Comparison of ENCODE assay signal across 1 cellular context in the genomic region with DNA sequence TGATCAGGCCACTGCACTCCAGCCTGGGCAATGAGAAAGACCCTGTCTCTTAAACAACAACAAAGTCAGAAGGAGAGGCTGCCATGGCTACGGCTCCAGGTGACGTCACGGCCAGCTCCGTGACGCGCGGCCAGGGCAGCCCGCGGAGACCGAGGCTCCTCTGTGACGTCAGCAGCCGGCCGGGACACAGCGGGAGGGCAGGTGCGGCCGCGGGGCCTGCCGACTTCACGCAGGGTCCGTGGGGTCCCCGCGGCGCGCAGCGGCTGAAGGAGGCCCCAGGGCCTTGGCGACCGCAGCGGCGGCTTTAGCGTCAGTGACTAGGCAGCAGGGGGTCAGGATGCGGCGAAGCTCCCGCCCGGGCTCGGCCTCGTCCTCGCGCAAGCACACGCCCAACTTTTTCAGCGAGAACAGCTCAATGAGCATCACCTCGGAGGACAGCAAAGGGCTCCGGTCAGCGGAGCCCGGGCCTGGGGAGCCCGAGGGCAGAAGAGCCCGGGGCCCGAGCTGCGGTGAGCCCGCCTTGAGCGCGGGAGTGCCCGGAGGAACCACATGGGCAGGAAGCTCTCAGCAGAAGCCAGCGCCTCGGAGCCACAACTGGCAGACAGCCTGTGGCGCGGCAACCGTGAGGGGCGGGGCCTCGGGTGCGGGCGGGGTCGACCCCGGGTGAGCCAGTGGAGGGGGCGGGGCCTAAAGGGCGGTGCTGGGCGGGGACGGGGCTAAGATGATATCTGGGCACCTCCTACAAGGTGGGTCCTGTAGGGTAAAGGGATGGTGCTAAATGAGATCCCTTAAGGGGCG.
TF ChIP-seq lines count a peak whose summit lies in the region.

A gene with protein sequence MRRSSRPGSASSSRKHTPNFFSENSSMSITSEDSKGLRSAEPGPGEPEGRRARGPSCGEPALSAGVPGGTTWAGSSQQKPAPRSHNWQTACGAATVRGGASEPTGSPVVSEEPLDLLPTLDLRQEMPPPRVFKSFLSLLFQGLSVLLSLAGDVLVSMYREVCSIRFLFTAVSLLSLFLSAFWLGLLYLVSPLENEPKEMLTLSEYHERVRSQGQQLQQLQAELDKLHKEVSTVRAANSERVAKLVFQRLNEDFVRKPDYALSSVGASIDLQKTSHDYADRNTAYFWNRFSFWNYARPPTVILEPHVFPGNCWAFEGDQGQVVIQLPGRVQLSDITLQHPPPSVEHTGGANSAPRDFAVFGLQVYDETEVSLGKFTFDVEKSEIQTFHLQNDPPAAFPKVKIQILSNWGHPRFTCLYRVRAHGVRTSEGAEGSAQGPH (plus strand): TSS at position 163 of the 798 bp plus-strand sequence. CDS start 175 bp downstream, at position 338.

TF ChIP-seq in HEK293, 187 proteins besides CTCF, POLR2A, EP300 and RAD21 (continued from another document and continues in another):
- TF ChIP-seq, protein P1, sequence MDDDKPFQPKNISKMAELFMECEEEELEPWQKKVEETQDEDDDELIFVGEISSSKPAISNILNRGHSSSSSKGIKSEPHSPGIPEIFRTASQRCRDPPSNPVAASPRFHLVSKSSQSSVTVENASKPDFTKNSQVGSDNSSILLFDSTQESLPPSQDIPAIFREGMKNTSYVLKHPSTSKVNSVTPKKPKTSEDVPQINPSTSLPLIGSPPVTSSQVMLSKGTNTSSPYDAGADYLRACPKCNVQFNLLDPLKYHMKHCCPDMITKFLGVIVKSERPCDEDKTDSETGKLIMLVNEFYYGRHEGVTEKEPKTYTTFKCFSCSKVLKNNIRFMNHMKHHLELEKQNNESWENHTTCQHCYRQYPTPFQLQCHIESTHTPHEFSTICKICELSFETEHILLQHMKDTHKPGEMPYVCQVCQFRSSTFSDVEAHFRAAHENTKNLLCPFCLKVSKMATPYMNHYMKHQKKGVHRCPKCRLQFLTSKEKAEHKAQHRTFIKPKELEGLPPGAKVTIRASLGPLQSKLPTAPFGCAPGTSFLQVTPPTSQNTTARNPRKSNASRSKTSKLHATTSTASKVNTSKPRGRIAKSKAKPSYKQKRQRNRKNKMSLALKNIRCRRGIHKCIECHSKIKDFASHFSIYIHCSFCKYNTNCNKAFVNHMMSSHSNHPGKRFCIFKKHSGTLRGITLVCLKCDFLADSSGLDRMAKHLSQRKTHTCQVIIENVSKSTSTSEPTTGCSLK (tag by site-specific recombination; IDR thresholded peaks at IDR 0.05), result no peak
- TF ChIP-seq YY1 (tag by site-specific recombination; IDR thresholded peaks at IDR 0.05) (peak; percentile 51; the same call in 1 of the 2 replicates), ZNF76 (tag by site-specific recombination; IDR thresholded peaks at IDR 0.05; ENCODE audit: borderline replicate concordance, low read depth) (0 out of 2 replicates have a peak, but pooled peaks have one; percentile 50), SETDB1 (IDR thresholded peaks at IDR 0.05; ENCODE audit: insufficient read length, low read length) (no peak), SCRT2 (tag by site-specific recombination; IDR thresholded peaks at IDR 0.05) (peak; percentile 68), ZNF600 (tag by site-specific recombination; IDR thresholded peaks at IDR 0.05) (peak; percentile 68), ZNF274 (IDR thresholded peaks at IDR 0.05; ENCODE audit: low read length) (no peak), ZNF274 (tag by site-specific recombination; IDR thresholded peaks at IDR 0.05; ENCODE audit: borderline replicate concordance) (no peak), ZNF16 (tag by site-specific recombination; IDR thresholded peaks at IDR 0.05; ENCODE audit: low read depth) (no peak), MEIS1 (CRISPR knock-in tag; IDR thresholded peaks at IDR 0.05; ENCODE audit: borderline replicate concordance) (no peak), ZNF670 (tag by site-specific recombination; IDR thresholded peaks at IDR 0.05; ENCODE audit: low read depth) (no peak), ZNF768 (tag by site-specific recombination; IDR thresholded peaks at IDR 0.05) (no peak), BCL11A (tag by site-specific recombination; IDR thresholded peaks at IDR 0.05; ENCODE audit: low read depth) (no peak; the same call in 1 of the 2 replicates), HOXD13 (CRISPR knock-in tag; IDR thresholded peaks at IDR 0.05; ENCODE audit: borderline replicate concordance) (no peak), OSR2 (tag by site-specific recombination; IDR thresholded peaks at IDR 0.05) (peak; percentile 82), ZNF404 (tag by site-specific recombination; IDR thresholded peaks at IDR 0.05) (no peak), ZFP3 (tag by site-specific recombination; IDR thresholded peaks at IDR 0.05; ENCODE audit: low read depth) (no peak), PRDM1 (tag by site-specific recombination; IDR thresholded peaks at IDR 0.05) (no peak), KLF16 (tag by site-specific recombination; IDR thresholded peaks at IDR 0.05) (no peak; the same call in 1 of the 2 replicates), ZNF132 (tag by site-specific recombination; IDR thresholded peaks at IDR 0.05; ENCODE audit: borderline replicate concordance) (no peak), ZNF19 (tag by site-specific recombination; IDR thresholded peaks at IDR 0.05; ENCODE audit: low read depth) (no peak), ZNF561 (tag by site-specific recombination; IDR thresholded peaks at IDR 0.05; ENCODE audit: borderline replicate concordance) (peak; percentile 96), ZNF174 (tag by site-specific recombination; IDR thresholded peaks at IDR 0.05) (no peak), SP3 (tag by site-specific recombination; IDR thresholded peaks at IDR 0.05) (peak; percentile 92), ZNF623 (tag by site-specific recombination; IDR thresholded peaks at IDR 0.05) (peak; percentile 25; the same call in 1 of the 2 replicates), ZNF2 (tag by site-specific recombination; IDR thresholded peaks at IDR 0.05) (peak; percentile 80; the same call in 1 of the 2 replicates), ZNF530 (tag by site-specific recombination; IDR thresholded peaks at IDR 0.05; ENCODE audit: low read depth) (no peak), ZNF658 (tag by site-specific recombination; IDR thresholded peaks at IDR 0.05) (no peak), ZBTB20 (tag by site-specific recombination; IDR thresholded peaks at IDR 0.05) (peak; percentile 95), ZNF248 (tag by site-specific recombination; IDR thresholded peaks at IDR 0.05) (no peak), KLF1 (tag by site-specific recombination; IDR thresholded peaks at IDR 0.05) (peak; percentile 54), ZNF629 (tag by site-specific recombination; IDR thresholded peaks at IDR 0.05) (peak; percentile 100), REPIN1 (tag by site-specific recombination; IDR thresholded peaks at IDR 0.05; ENCODE audit: low read depth) (peak; percentile 17; the same call in 1 of the 2 replicates), ZNF169 (tag by site-specific recombination; IDR thresholded peaks at IDR 0.05) (peak; percentile 45; the same call in 1 of the 2 replicates), ZNF843 (tag by site-specific recombination; IDR thresholded peaks at IDR 0.05) (peak; percentile 41; the same call in 1 of the 2 replicates), ZSCAN23 (tag by site-specific recombination; IDR thresholded peaks at IDR 0.05) (no peak), ZNF558 (tag by site-specific recombination; IDR thresholded peaks at IDR 0.05) (no peak), ZNF610 (tag by site-specific recombination; IDR thresholded peaks at IDR 0.05; ENCODE audit: borderline replicate concordance) (peak; percentile 83), ZFHX2 (tag by site-specific recombination; conservative IDR thresholded peaks at IDR 0.05) (no peak), ZNF585B (tag by site-specific recombination; IDR thresholded peaks at IDR 0.05) (no peak), ZNF175 (tag by site-specific recombination; IDR thresholded peaks at IDR 0.05) (no peak), ZNF426 (tag by site-specific recombination; IDR thresholded peaks at IDR 0.05) (no peak), ZNF521 (tag by site-specific recombination; IDR thresholded peaks at IDR 0.05) (no peak), ZNF707 (tag by site-specific recombination; IDR thresholded peaks at IDR 0.05) (no peak), ZNF747 (tag by site-specific recombination; IDR thresholded peaks at IDR 0.05) (no peak), ZNF350 (tag by site-specific recombination; IDR thresholded peaks at IDR 0.05) (no peak), KLF7 (tag by site-specific recombination; IDR thresholded peaks at IDR 0.05; ENCODE audit: borderline replicate concordance) (peak; percentile 74), ZNF510 (tag by site-specific recombination; IDR thresholded peaks at IDR 0.05; ENCODE audit: insufficient replicate concordance) (no peak), OVOL3 (tag by site-specific recombination; IDR thresholded peaks at IDR 0.05) (peak; percentile 53; the same call in 1 of the 2 replicates)
- TF ChIP-seq, protein P2, sequence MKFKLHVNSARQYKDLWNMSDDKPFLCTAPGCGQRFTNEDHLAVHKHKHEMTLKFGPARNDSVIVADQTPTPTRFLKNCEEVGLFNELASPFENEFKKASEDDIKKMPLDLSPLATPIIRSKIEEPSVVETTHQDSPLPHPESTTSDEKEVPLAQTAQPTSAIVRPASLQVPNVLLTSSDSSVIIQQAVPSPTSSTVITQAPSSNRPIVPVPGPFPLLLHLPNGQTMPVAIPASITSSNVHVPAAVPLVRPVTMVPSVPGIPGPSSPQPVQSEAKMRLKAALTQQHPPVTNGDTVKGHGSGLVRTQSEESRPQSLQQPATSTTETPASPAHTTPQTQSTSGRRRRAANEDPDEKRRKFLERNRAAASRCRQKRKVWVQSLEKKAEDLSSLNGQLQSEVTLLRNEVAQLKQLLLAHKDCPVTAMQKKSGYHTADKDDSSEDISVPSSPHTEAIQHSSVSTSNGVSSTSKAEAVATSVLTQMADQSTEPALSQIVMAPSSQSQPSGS (tag by site-specific recombination; IDR thresholded peaks at IDR 0.05; ENCODE audit: low read depth), result peak; percentile 98
- TF ChIP-seq, protein P3, sequence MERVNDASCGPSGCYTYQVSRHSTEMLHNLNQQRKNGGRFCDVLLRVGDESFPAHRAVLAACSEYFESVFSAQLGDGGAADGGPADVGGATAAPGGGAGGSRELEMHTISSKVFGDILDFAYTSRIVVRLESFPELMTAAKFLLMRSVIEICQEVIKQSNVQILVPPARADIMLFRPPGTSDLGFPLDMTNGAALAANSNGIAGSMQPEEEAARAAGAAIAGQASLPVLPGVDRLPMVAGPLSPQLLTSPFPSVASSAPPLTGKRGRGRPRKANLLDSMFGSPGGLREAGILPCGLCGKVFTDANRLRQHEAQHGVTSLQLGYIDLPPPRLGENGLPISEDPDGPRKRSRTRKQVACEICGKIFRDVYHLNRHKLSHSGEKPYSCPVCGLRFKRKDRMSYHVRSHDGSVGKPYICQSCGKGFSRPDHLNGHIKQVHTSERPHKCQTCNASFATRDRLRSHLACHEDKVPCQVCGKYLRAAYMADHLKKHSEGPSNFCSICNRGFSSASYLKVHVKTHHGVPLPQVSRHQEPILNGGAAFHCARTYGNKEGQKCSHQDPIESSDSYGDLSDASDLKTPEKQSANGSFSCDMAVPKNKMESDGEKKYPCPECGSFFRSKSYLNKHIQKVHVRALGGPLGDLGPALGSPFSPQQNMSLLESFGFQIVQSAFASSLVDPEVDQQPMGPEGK (tag by site-specific recombination; IDR thresholded peaks at IDR 0.05), result no peak
- TF ChIP-seq, protein P4, sequence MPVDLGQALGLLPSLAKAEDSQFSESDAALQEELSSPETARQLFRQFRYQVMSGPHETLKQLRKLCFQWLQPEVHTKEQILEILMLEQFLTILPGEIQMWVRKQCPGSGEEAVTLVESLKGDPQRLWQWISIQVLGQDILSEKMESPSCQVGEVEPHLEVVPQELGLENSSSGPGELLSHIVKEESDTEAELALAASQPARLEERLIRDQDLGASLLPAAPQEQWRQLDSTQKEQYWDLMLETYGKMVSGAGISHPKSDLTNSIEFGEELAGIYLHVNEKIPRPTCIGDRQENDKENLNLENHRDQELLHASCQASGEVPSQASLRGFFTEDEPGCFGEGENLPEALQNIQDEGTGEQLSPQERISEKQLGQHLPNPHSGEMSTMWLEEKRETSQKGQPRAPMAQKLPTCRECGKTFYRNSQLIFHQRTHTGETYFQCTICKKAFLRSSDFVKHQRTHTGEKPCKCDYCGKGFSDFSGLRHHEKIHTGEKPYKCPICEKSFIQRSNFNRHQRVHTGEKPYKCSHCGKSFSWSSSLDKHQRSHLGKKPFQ (tag by site-specific recombination; IDR thresholded peaks at IDR 0.05), result no peak
- TF ChIP-seq, protein P5, sequence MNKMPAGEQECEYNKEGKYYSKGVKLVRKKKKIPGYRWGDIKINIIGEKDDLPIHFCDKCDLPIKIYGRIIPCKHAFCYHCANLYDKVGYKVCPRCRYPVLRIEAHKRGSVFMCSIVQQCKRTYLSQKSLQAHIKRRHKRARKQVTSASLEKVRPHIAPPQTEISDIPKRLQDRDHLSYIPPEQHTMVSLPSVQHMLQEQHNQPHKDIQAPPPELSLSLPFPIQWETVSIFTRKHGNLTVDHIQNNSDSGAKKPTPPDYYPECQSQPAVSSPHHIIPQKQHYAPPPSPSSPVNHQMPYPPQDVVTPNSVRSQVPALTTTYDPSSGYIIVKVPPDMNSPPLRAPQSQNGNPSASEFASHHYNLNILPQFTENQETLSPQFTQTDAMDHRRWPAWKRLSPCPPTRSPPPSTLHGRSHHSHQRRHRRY (tag by site-specific recombination; IDR thresholded peaks at IDR 0.05), result no peak
- TF ChIP-seq, protein P6, sequence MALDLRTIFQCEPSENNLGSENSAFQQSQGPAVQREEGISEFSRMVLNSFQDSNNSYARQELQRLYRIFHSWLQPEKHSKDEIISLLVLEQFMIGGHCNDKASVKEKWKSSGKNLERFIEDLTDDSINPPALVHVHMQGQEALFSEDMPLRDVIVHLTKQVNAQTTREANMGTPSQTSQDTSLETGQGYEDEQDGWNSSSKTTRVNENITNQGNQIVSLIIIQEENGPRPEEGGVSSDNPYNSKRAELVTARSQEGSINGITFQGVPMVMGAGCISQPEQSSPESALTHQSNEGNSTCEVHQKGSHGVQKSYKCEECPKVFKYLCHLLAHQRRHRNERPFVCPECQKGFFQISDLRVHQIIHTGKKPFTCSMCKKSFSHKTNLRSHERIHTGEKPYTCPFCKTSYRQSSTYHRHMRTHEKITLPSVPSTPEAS (tag by site-specific recombination; IDR thresholded peaks at IDR 0.05), result no peak
- TF ChIP-seq, protein P7, sequence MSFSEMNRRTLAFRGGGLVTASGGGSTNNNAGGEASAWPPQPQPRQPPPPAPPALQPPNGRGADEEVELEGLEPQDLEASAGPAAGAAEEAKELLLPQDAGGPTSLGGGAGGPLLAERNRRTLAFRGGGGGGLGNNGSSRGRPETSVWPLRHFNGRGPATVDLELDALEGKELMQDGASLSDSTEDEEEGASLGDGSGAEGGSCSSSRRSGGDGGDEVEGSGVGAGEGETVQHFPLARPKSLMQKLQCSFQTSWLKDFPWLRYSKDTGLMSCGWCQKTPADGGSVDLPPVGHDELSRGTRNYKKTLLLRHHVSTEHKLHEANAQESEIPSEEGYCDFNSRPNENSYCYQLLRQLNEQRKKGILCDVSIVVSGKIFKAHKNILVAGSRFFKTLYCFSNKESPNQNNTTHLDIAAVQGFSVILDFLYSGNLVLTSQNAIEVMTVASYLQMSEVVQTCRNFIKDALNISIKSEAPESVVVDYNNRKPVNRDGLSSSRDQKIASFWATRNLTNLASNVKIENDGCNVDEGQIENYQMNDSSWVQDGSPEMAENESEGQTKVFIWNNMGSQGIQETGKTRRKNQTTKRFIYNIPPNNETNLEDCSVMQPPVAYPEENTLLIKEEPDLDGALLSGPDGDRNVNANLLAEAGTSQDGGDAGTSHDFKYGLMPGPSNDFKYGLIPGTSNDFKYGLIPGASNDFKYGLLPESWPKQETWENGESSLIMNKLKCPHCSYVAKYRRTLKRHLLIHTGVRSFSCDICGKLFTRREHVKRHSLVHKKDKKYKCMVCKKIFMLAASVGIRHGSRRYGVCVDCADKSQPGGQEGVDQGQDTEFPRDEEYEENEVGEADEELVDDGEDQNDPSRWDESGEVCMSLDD (tag by site-specific recombination; IDR thresholded peaks at IDR 0.05), result peak; percentile 88; the same call in 1 of the 2 replicates
